ENCODE assay signal across 8 cellular contexts in genomic region chr10:43202224-43202656, GRCh38.
DNase-seq lines count a peak whose midpoint lies in the region; ATAC-seq and TF ChIP-seq lines count a peak whose summit lies in the region.

No MANE protein-coding gene starts in this region.

- H3K4me2 ChIP-seq in BLaER1: peak overlapping the region; percentile 98

- no peak overlapping the region for H3K27ac ChIP-seq in BLaER1
- H3K27ac ChIP-seq in HUES64 (ENCODE audit: low read depth, low read length): no peak overlapping the region

- peak; percentile 50 for ATAC-seq in GM19463 (IDR thresholded peaks at IDR 0.05; ENCODE audit: unreplicated experiment)
- no peak for ATAC-seq in HG02840 (IDR thresholded peaks at IDR 0.05; ENCODE audit: low FRiP score, unreplicated experiment)

- H3K4me3 ChIP-seq in BLaER1 (peak overlapping the region; percentile 65), HUES64 (ENCODE audit: low read length) (peak overlapping the region; percentile 85), foreskin fibroblast (ENCODE audit: low read depth in 1 of 2, low read length in 2 of 2) (peak overlapping the region; percentile 38 to 53)

- H3K4me3 Mint-ChIP-seq in osteocyte (ENCODE audit: unreplicated experiment): peak overlapping the region; percentile 45

- peaks cover 8% of the 10 kb centered on the region; the same call in 1 of the 2 replicates for H3K36me3 ChIP-seq in BLaER1
- peaks cover 33% of the 10 kb centered on the region for H3K36me3 ChIP-seq in HUES64 (ENCODE audit: insufficient read depth, low read length)

- H3K4me1 Mint-ChIP-seq in osteocyte (ENCODE audit: unreplicated experiment): peaks cover 3% of the 10 kb centered on the region

- TF ChIP-seq CTCF in foreskin fibroblast (IDR thresholded peaks at IDR 0.05; ENCODE audit: low read depth, low read length) (peak; percentile 66), osteocyte (IDR thresholded peaks at IDR 0.05) (peak; percentile 57)

- H3K9me3 ChIP-seq in BLaER1 (no peaks in the 10 kb centered on the region), HUES64 (ENCODE audit: insufficient read depth, low read depth, low read length) (no peaks in the 10 kb centered on the region)

- H3K9ac ChIP-seq in BLaER1 (peak overlapping the region; percentile 23; the same call in 1 of the 2 replicates), HUES64 (ENCODE audit: low read depth, low read length) (peak overlapping the region; percentile 47; the same call in 1 of the 2 replicates)

- no peak overlapping the region for H3K27ac Mint-ChIP-seq in osteocyte (ENCODE audit: unreplicated experiment)

- peak; percentile 62 for DNase-seq in activated CD8-positive, alpha-beta memory T cell treated with anti-CD3 and anti-CD28 coated beads, Interleukin-2, amount 50 U/mL, for 4 hours
- DNase-seq in foreskin fibroblast: peak in 1 of 2 donors; percentile 66
- DNase-seq in osteocyte (ENCODE audit: extremely low spot score, unreplicated experiment): no peak
- peak; percentile 42 for DNase-seq in ureter (ENCODE audit: low spot score)

- H3K36me3 Mint-ChIP-seq in osteocyte (ENCODE audit: unreplicated experiment): no peaks in the 10 kb centered on the region

- peaks cover 28% of the 10 kb centered on the region for H3K4me1 ChIP-seq in BLaER1
- no peaks in the 10 kb centered on the region for H3K4me1 ChIP-seq in HUES64 (ENCODE audit: insufficient read depth, low read length)

- WGBS in HUES64: under 1% methylated on average over 29 of the region's 29 CpGs

- no peaks in the 10 kb centered on the region for H3K9me3 Mint-ChIP-seq in osteocyte (ENCODE audit: unreplicated experiment)

- no peaks in the 10 kb centered on the region for H4K20me1 ChIP-seq in BLaER1

- H3K27me3 ChIP-seq in BLaER1: no peaks in the 10 kb centered on the region
- H3K27me3 ChIP-seq in HUES64 (ENCODE audit: insufficient read depth, low read length): no peaks in the 10 kb centered on the region

- no peaks in the 10 kb centered on the region for H3K27me3 Mint-ChIP-seq in osteocyte (ENCODE audit: unreplicated experiment)
